16 cellular contexts compared by ENCODE assay signal in the genomic region with DNA sequence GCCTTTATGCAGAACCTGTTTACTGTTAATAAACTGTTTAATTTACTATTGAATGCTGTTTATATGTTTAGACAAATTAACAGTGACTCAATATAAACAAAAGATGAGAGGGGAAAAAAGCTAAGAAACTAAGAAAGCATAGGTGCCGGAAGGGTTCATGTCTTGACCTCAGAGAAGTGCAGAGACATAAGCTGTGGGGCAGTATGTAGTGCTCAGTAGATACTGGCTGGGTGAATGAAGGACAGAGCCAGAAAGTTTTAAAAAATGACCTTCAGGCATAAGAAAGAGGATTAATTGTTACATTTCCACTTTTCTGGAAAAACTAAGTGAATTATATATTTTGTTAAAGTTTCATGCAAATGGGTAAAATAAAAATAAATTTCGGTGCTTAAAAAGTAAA. TPM values are rescaled to one million over a fixed set of nuclear protein-coding genes. Genes with fewer than 3 reads are reported as not detected.
A peak's percentile ranks its signal among the peaks of the same experiment; 100 is the strongest.
DNase-seq lines count a peak whose midpoint lies in the region; ATAC-seq and TF ChIP-seq lines count a peak whose summit lies in the region.
"Had no signal": no experiment of that assay in that cellular context is flagged by ENCODE, and none has a peak within 500 bp of the region (broad histone marks: within the 10 kb centered on the region; RNA-seq: fewer than 3 reads in every experiment).

No MANE protein-coding gene starts in this region.

- no peaks in the 10 kb centered on the region for H3K9me3 Mint-ChIP-seq in nephron progenitor cell
- H3K9me3 Mint-ChIP-seq: H9 had no signal

- no peak for DNase-seq in Right ventricle myocardium superior
- no peak for DNase-seq in left ventricle myocardium inferior
- no peak for DNase-seq in T-helper 17 cell
- DNase-seq in nephron progenitor cell = no peak
- no peak for DNase-seq in stimulated activated naive CD4-positive, alpha-beta T cell (lab: John Stamatoyannopoulos, UW)
- no peak for DNase-seq in ovary
- DNase-seq: C1 segment of cervical spinal cord, H9, NCI-H1436, NCI-H2029 treated with DMSO at 0.1 percent for 48 hours, NCI-H774, SHP77, SK-N-SH had no signal

- TF ChIP-seq CTCF in left ventricle myocardium inferior (IDR thresholded peaks at IDR 0.05; ENCODE audit: borderline replicate concordance) (no peak), KMS-11 (conservative IDR thresholded peaks at IDR 0.05; ENCODE audit: low read depth, low read length) (no peak), nephron progenitor cell (IDR thresholded peaks at IDR 0.05) (no peak), ovary (IDR thresholded peaks at IDR 0.05) (no peak)

- ATAC-seq in Right ventricle myocardium superior (ENCODE audit: poor library complexity) (peak; percentile 49), T-helper 17 cell (no peak), HG03139 (IDR thresholded peaks at IDR 0.05; ENCODE audit: unreplicated experiment) (no peak)

- peaks cover 16% of the 10 kb centered on the region for H3K4me1 Mint-ChIP-seq in T-helper 17 cell
- no peaks in the 10 kb centered on the region for H3K4me1 Mint-ChIP-seq in nephron progenitor cell

- no peak overlapping the region for H3K4me3 Mint-ChIP-seq in T-helper 17 cell
- H3K4me3 Mint-ChIP-seq in nephron progenitor cell = no peak overlapping the region
- H3K4me3 Mint-ChIP-seq: H9 had no signal

- H3K36me3 ChIP-seq in left ventricle myocardium inferior (no peaks in the 10 kb centered on the region), KMS-11 (ENCODE audit: insufficient read depth) (no peaks in the 10 kb centered on the region), ovary (no peaks in the 10 kb centered on the region)

- H3K4me3 ChIP-seq in left ventricle myocardium inferior (no peak overlapping the region), KMS-11 (IDR thresholded peaks at IDR 0.05; ENCODE audit: insufficient read depth, low read depth, low read length) (no peak overlapping the region), ovary (no peak overlapping the region)

- no peak for TF ChIP-seq EP300 in ovary (IDR thresholded peaks at IDR 0.05)

- H4K20me1 ChIP-seq in KMS-11 (ENCODE audit: insufficient read depth) = no peaks in the 10 kb centered on the region

- intact Hi-C loops in Right ventricle myocardium superior (cut with DNase I) = no loop called here
- intact Hi-C loops in left ventricle myocardium inferior (cut with micrococcal nuclease) = no loop called here
- intact Hi-C loops in ovary (cut with DNase I) = no loop called here

- no peaks in the 10 kb centered on the region for H3K79me2 ChIP-seq in KMS-11 (ENCODE audit: insufficient read depth, low read depth)

- TF ChIP-seq POLR2A in ovary (IDR thresholded peaks at IDR 0.05) = no peak

- H3K27me3 ChIP-seq in left ventricle myocardium inferior (ENCODE audit: low read depth) (no peaks in the 10 kb centered on the region), KMS-11 (ENCODE audit: insufficient read depth, low read depth) (no peaks in the 10 kb centered on the region), ovary (no peaks in the 10 kb centered on the region)

- H3K4me1 ChIP-seq in left ventricle myocardium inferior (peaks cover 15% of the 10 kb centered on the region), KMS-11 (ENCODE audit: low read depth, poor library complexity, severe bottlenecking) (peaks cover 19% of the 10 kb centered on the region), ovary (ENCODE audit: insufficient read depth) (no peaks in the 10 kb centered on the region)

- 80 to 91% (median 87%) methylated on average over 2 of the region's 2 CpGs for WGBS in ovary, 3 donors

- no peak overlapping the region for H2AFZ ChIP-seq in KMS-11 (ENCODE audit: low read depth)

- H3K27me3 Mint-ChIP-seq in T-helper 17 cell (no peaks in the 10 kb centered on the region), nephron progenitor cell (ENCODE audit: low read depth, poor library complexity) (no peaks in the 10 kb centered on the region)

- H3K27ac Mint-ChIP-seq in T-helper 17 cell (peak overlapping the region; percentile 32), nephron progenitor cell (peak overlapping the region; percentile 21)
- H3K27ac Mint-ChIP-seq: H9 had no signal

- no peak overlapping the region for H3K9ac ChIP-seq in KMS-11
- H3K9ac ChIP-seq: SK-N-SH had no signal

- H3K27ac ChIP-seq in left ventricle myocardium inferior (replicated peaks) (no peak overlapping the region), KMS-11 (no peak overlapping the region), ovary (no peak overlapping the region)
- H3K27ac ChIP-seq: HL-60 had no signal

- no peaks in the 10 kb centered on the region for H3K36me3 Mint-ChIP-seq in T-helper 17 cell (ENCODE audit: low read depth)
- no peaks in the 10 kb centered on the region for H3K36me3 Mint-ChIP-seq in nephron progenitor cell (ENCODE audit: low read depth)

- H3K9me3 ChIP-seq in left ventricle myocardium inferior (replicated peaks) (no peaks in the 10 kb centered on the region), T-helper 17 cell (ENCODE audit: control insufficient read depth, low read length, poor library complexity, severe bottlenecking) (no peaks in the 10 kb centered on the region), ovary (no peaks in the 10 kb centered on the region)
- H3K9me3 ChIP-seq: SK-N-SH had no signal

- H3K4me2 ChIP-seq in KMS-11 = peak overlapping the region; percentile 64; the same call in 1 of the 2 replicates
- H3K4me2 ChIP-seq: SK-N-SH had no signal

RNA-seq across cellular contexts. Expression of gene SERPINI1, which starts 14.2 kb away (rescaled TPM):
- 5.6 TPM for total RNA-seq in Right ventricle myocardium superior
- 10.6 TPM for total RNA-seq in left ventricle myocardium inferior
- total RNA-seq in T-helper 17 cell = 1 to 10 TPM; 2.8 to 3.6 TPM
- 1 to 10 TPM; 1.8 to 7.7 (median 3.4) TPM for total RNA-seq in ovary
- polyA plus RNA-seq in ovary = 10 to 100 TPM in 1 of 2 donors, 1 to 10 TPM in 1; 6.9 to 11.6 TPM

RNA-seq across cellular contexts. Expression of gene PDCD10, which starts 15.0 kb away (rescaled TPM):
- 30.4 TPM for total RNA-seq in Right ventricle myocardium superior
- total RNA-seq in left ventricle myocardium inferior = 35.1 TPM
- total RNA-seq in T-helper 17 cell = 10 to 100 TPM; 51.1 to 55.5 TPM
- total RNA-seq in ovary = 10 to 100 TPM; 27.0 to 51.7 (median 35.1) TPM
- polyA plus RNA-seq in ovary = 10 to 100 TPM; 34.3 to 38.3 TPM
